Comparison of ENCODE assay signal across 17 cellular contexts in genomic region chr6:110367001-110367400, GRCh38. TPM values are rescaled to one million over a fixed set of nuclear protein-coding genes. Genes with fewer than 3 reads are reported as not detected.
A peak's percentile ranks its signal among the peaks of the same experiment; 100 is the strongest.
DNase-seq lines count a peak whose midpoint lies in the region; ATAC-seq and TF ChIP-seq lines count a peak whose summit lies in the region.
"Had no signal": no experiment of that assay in that cellular context is flagged by ENCODE, and none has a peak within 500 bp of the region (broad histone marks: within the 10 kb centered on the region; RNA-seq: fewer than 3 reads in every experiment).

No MANE protein-coding gene starts in this region.

- H3K36me3 ChIP-seq in naive thymus-derived CD4-positive, alpha-beta T cell (ENCODE audit: control insufficient read depth in 2 of 3, insufficient read depth in 3 of 3, low read length in 3 of 3): no peaks in the 10 kb centered on the region
- H3K36me3 ChIP-seq: BE2C, MG63 had no signal

- H3K36me3 Mint-ChIP-seq in activated CD8-positive, alpha-beta T cell treated with anti-CD3 and anti-CD28 coated beads for 36 hours (ENCODE audit: low read depth): no peaks in the 10 kb centered on the region
- H3K36me3 Mint-ChIP-seq in naive thymus-derived CD4-positive, alpha-beta T cell: no peaks in the 10 kb centered on the region

- POLR2A ChIA-PET in activated CD8-positive, alpha-beta T cell treated with anti-CD3 and anti-CD28 coated beads for 36 hours (lab: Charles Lee): no interaction called here
- POLR2A ChIA-PET in naive thymus-derived CD4-positive, alpha-beta T cell (lab: Charles Lee): no interaction called here

- DNase-seq in Jurkat, Clone E6-1 (ENCODE audit: low read depth, low spot score): peak; percentile 41
- DNase-seq in activated CD8-positive, alpha-beta T cell treated with anti-CD3 and anti-CD28 coated beads for 36 hours: peak; percentile 3
- peak in 1 of 9 donors; percentile 4 for DNase-seq in naive thymus-derived CD4-positive, alpha-beta T cell
- no peak for DNase-seq in stimulated activated naive CD8-positive, alpha-beta T cell treated with anti-CD3 and anti-CD28 coated beads, Interleukin-15, amount 100 ng/mL, for 72 hours
- no peak for DNase-seq in glomerular visceral epithelial cell (ENCODE audit: extremely low spot score)
- DNase-seq in activated naive CD4-positive, alpha-beta T cell treated with Interleukin-2 at 50 U/mL for 16 hours: no peak
- DNase-seq: BE2C, H7, MG63, NCI-H1092, NCI-H2081 treated with DMSO at 0.1 percent for 48 hours, NCI-H524 had no signal

- H3K4me1 Mint-ChIP-seq in activated CD8-positive, alpha-beta T cell treated with anti-CD3 and anti-CD28 coated beads for 36 hours (ENCODE audit: low read depth): peaks cover 40% of the 10 kb centered on the region
- peaks cover 0 to 42% (median 23%) of the 10 kb centered on the region in 7 donors for H3K4me1 Mint-ChIP-seq in naive thymus-derived CD4-positive, alpha-beta T cell
- peaks cover 37% of the 10 kb centered on the region for H3K4me1 Mint-ChIP-seq in stimulated activated naive CD8-positive, alpha-beta T cell treated with anti-CD3 and anti-CD28 coated beads, Interleukin-15, amount 100 ng/mL, for 72 hours

- H3K27me3 ChIP-seq in naive thymus-derived CD4-positive, alpha-beta T cell (ENCODE audit: control insufficient read depth in 2 of 2, insufficient read depth in 2 of 2, low read length in 2 of 2): peaks cover 0 to 6% of the 10 kb centered on the region in 2 donors
- H3K27me3 ChIP-seq: BE2C had no signal

- H3K9me3 Mint-ChIP-seq in activated CD8-positive, alpha-beta T cell treated with anti-CD3 and anti-CD28 coated beads for 36 hours: no peaks in the 10 kb centered on the region
- no peaks in the 10 kb centered on the region for H3K9me3 Mint-ChIP-seq in naive thymus-derived CD4-positive, alpha-beta T cell
- H3K9me3 Mint-ChIP-seq in stimulated activated naive CD8-positive, alpha-beta T cell treated with anti-CD3 and anti-CD28 coated beads, Interleukin-15, amount 100 ng/mL, for 72 hours: no peaks in the 10 kb centered on the region

- H3K4me3 Mint-ChIP-seq in activated CD8-positive, alpha-beta T cell treated with anti-CD3 and anti-CD28 coated beads for 36 hours: no peak overlapping the region
- H3K4me3 Mint-ChIP-seq in naive thymus-derived CD4-positive, alpha-beta T cell: peak overlapping the region in 2 of 10 donors; percentile 25 to 60
- no peak overlapping the region for H3K4me3 Mint-ChIP-seq in stimulated activated naive CD8-positive, alpha-beta T cell treated with anti-CD3 and anti-CD28 coated beads, Interleukin-15, amount 100 ng/mL, for 72 hours

- ATAC-seq in activated CD8-positive, alpha-beta T cell treated with anti-CD3 and anti-CD28 coated beads for 36 hours: peak; percentile 58
- ATAC-seq in naive thymus-derived CD4-positive, alpha-beta T cell: no peak
- peak; percentile 79 for ATAC-seq in stimulated activated naive CD8-positive, alpha-beta T cell treated with anti-CD3 and anti-CD28 coated beads, Interleukin-15, amount 100 ng/mL, for 72 hours
- ATAC-seq in GM18907 (IDR thresholded peaks at IDR 0.05; ENCODE audit: unreplicated experiment): no peak
- ATAC-seq: HepG2 had no signal

- no peak overlapping the region for H3K27ac Mint-ChIP-seq in activated CD8-positive, alpha-beta T cell treated with anti-CD3 and anti-CD28 coated beads for 36 hours
- H3K27ac Mint-ChIP-seq in naive thymus-derived CD4-positive, alpha-beta T cell: peak overlapping the region in 5 of 9 donors; percentile 29 to 80 (median 58)
- H3K27ac Mint-ChIP-seq in stimulated activated naive CD8-positive, alpha-beta T cell treated with anti-CD3 and anti-CD28 coated beads, Interleukin-15, amount 100 ng/mL, for 72 hours: no peak overlapping the region

- CTCF ChIA-PET in activated CD8-positive, alpha-beta T cell treated with anti-CD3 and anti-CD28 coated beads for 36 hours (lab: Charles Lee): interaction anchor here (1.2 to 3.0 kb wide), 3 partner anchors 14 to 662 kb away, joined by 3 to 19 read pairs (median 3); no protein-coding TSS in a partner anchor
- CTCF ChIA-PET in naive thymus-derived CD4-positive, alpha-beta T cell (lab: Charles Lee): no interaction called here

- no peaks in the 10 kb centered on the region for H3K9me3 ChIP-seq in naive thymus-derived CD4-positive, alpha-beta T cell (ENCODE audit: control insufficient read depth in 2 of 3, low read length in 3 of 3)
- H3K9me3 ChIP-seq: BE2C, MG63 had no signal

- intact Hi-C loops in activated CD8-positive, alpha-beta T cell treated with anti-CD3 and anti-CD28 coated beads for 36 hours (cut with micrococcal nuclease): no loop called here
- intact Hi-C loops in naive thymus-derived CD4-positive, alpha-beta T cell (cut with micrococcal nuclease): no loop called here

- H3K27ac ChIP-seq in naive thymus-derived CD4-positive, alpha-beta T cell (ENCODE audit: low read depth, low read length): no peak overlapping the region
- H3K27ac ChIP-seq: KMS-11 had no signal

- TF ChIP-seq CTCF in activated CD8-positive, alpha-beta T cell treated with anti-CD3 and anti-CD28 coated beads for 36 hours (IDR thresholded peaks at IDR 0.05): no peak

- H3K27me3 Mint-ChIP-seq in activated CD8-positive, alpha-beta T cell treated with anti-CD3 and anti-CD28 coated beads for 36 hours: no peaks in the 10 kb centered on the region
- H3K27me3 Mint-ChIP-seq in naive thymus-derived CD4-positive, alpha-beta T cell: peaks cover 0 to 40% (median 13%) of the 10 kb centered on the region in 5 donors
- no peaks in the 10 kb centered on the region for H3K27me3 Mint-ChIP-seq in stimulated activated naive CD8-positive, alpha-beta T cell treated with anti-CD3 and anti-CD28 coated beads, Interleukin-15, amount 100 ng/mL, for 72 hours

- no peak overlapping the region for H3K4me3 ChIP-seq in Jurkat, Clone E6-1 (ENCODE audit: low read length)
- no peak overlapping the region for H3K4me3 ChIP-seq in naive thymus-derived CD4-positive, alpha-beta T cell (ENCODE audit: low read length)
- H3K4me3 ChIP-seq: MG63 had no signal

- H3K4me1 ChIP-seq in naive thymus-derived CD4-positive, alpha-beta T cell (ENCODE audit: control insufficient read depth in 2 of 2, insufficient read depth in 2 of 2, low read length in 2 of 2): peaks cover 0 to 23% of the 10 kb centered on the region in 2 donors
- H3K4me1 ChIP-seq: BE2C had no signal

RNA-seq across cellular contexts. Expression of gene METTL24, which starts 8.9 kb away (rescaled TPM):
- polyA plus RNA-seq in Jurkat, Clone E6-1 (2012; ENCODE audit: insufficient read depth, insufficient read length): not detected
- not detected for total RNA-seq in activated CD8-positive, alpha-beta T cell treated with anti-CD3 and anti-CD28 coated beads for 36 hours
- total RNA-seq in naive thymus-derived CD4-positive, alpha-beta T cell: under 1 TPM in 1 of 5 experiments, not detected in 4; 0.47 TPM
- not detected for polyA plus RNA-seq in naive thymus-derived CD4-positive, alpha-beta T cell
- total RNA-seq: HepG2, SK-MEL-5 had no signal
- polyA plus RNA-seq: AG04450, HepG2 had no signal

RNA-seq across cellular contexts. Expression of gene DDO, which starts 48.4 kb away (rescaled TPM):
- polyA plus RNA-seq in Jurkat, Clone E6-1 (2012; ENCODE audit: insufficient read depth, insufficient read length): not detected
- not detected for total RNA-seq in activated CD8-positive, alpha-beta T cell treated with anti-CD3 and anti-CD28 coated beads for 36 hours
- under 1 TPM in 1 of 5 experiments, not detected in 4; 0.47 TPM for total RNA-seq in naive thymus-derived CD4-positive, alpha-beta T cell
- not detected for polyA plus RNA-seq in naive thymus-derived CD4-positive, alpha-beta T cell
- total RNA-seq: H7 had no signal

Comparison
In these comparisons a context has a peak if more than half of its experiments do, and no peak if none do; other contexts are left out.
1. DNase-seq: peak in Jurkat, Clone E6-1 (single experiment) and activated CD8-positive, alpha-beta T cell treated with anti-CD3 and anti-CD28 coated beads for 36 hours (single experiment); none in stimulated activated naive CD8-positive, alpha-beta T cell treated with anti-CD3 and anti-CD28 coated beads, Interleukin-15, amount 100 ng/mL, for 72 hours (0 of 2), glomerular visceral epithelial cell (single experiment) and activated naive CD4-positive, alpha-beta T cell treated with Interleukin-2 at 50 U/mL for 16 hours (single experiment).
2. ATAC-seq: peak in activated CD8-positive, alpha-beta T cell treated with anti-CD3 and anti-CD28 coated beads for 36 hours (single experiment) and stimulated activated naive CD8-positive, alpha-beta T cell treated with anti-CD3 and anti-CD28 coated beads, Interleukin-15, amount 100 ng/mL, for 72 hours (single experiment); none in naive thymus-derived CD4-positive, alpha-beta T cell (single experiment) and GM18907 (single experiment).
3. H3K27ac Mint-ChIP-seq: peak in naive thymus-derived CD4-positive, alpha-beta T cell (5 of 9); none in activated CD8-positive, alpha-beta T cell treated with anti-CD3 and anti-CD28 coated beads for 36 hours (single experiment) and stimulated activated naive CD8-positive, alpha-beta T cell treated with anti-CD3 and anti-CD28 coated beads, Interleukin-15, amount 100 ng/mL, for 72 hours (0 of 2).